ENCODE assay signal across 33 cellular contexts in genomic region chr12:74015118-74015517, GRCh38.
"Had no signal": no experiment of that assay in that cellular context is flagged by ENCODE, and none has a peak within 500 bp of the region (broad histone marks: within the 10 kb centered on the region; RNA-seq: fewer than 3 reads in every experiment).

No MANE protein-coding gene starts in this region.

- H3K27me3 ChIP-seq: adrenal gland, ascending aorta, brain microvascular endothelial cell, breast epithelium, cardiac muscle cell had no signal

- FAIRE-seq: astrocyte, bronchial epithelial cell had no signal

- ATAC-seq: activated naive CD4-positive, alpha-beta T cell treated with anti-CD3 and anti-CD28 coated beads, Interleukin-2, amount 50 U/mL, for 72 hours; activated naive CD8-positive, alpha-beta T cell treated with anti-CD3 and anti-CD28 coated beads, Interleukin-2, amount 50 U/mL, for 24 hours; activated T-cell treated with anti-CD3 and anti-CD28 coated beads, Interleukin-2, amount 50 U/mL, for 4 hours; activated T-cell treated with anti-CD3 and anti-CD28 coated beads, Interleukin-2, amount 50 U/mL, for 72 hours; activated T-helper 17 cell treated with anti-CD3 and anti-CD28 coated beads, Interleukin-2, amount 50 U/mL, for 72 hours had no signal

- H3K36me3 ChIP-seq: adrenal gland, ascending aorta, brain microvascular endothelial cell, breast epithelium, cardiac muscle cell had no signal

- DNase-seq: activated effector memory CD4-positive, alpha-beta T cell treated with anti-CD3 and anti-CD28 coated beads, Interleukin-2, amount 50 U/mL, for 16 hours; activated effector memory CD4-positive, alpha-beta T cell treated with Interleukin-2 at 50 U/mL for 16 hours; activated gamma-delta T cell; activated gamma-delta T cell treated with Interleukin-2 at 50 U/mL for 16 hours; activated naive CD4-positive, alpha-beta T cell; activated naive CD4-positive, alpha-beta T cell treated with anti-CD3 and anti-CD28 coated beads for 36 hours; activated naive CD4-positive, alpha-beta T cell treated with anti-CD3 and anti-CD28 coated beads, Interleukin-2, amount 10 ng/mL, durations not matched to agents 7 days and 5 days; activated naive CD4-positive, alpha-beta T cell treated with anti-CD3 and anti-CD28 coated beads, Interleukin-2, amount 50 U/mL, for 16 hours; activated naive CD4-positive, alpha-beta T cell treated with Interleukin-2 at 50 U/mL for 16 hours; activated naive CD8-positive, alpha-beta T cell treated with anti-CD3 and anti-CD28 coated beads for 36 hours; activated naive CD8-positive, alpha-beta T cell treated with anti-CD3 and anti-CD28 coated beads, Interleukin-2, amount 10 ng/mL, durations not matched to agents 7 days and 5 days; activated naive CD8-positive, alpha-beta T cell treated with anti-CD3 and anti-CD28 coated beads, Interleukin-2, amount 50 U/mL, for 24 hours; activated T-cell treated with anti-CD3 and anti-CD28 coated beads, Interleukin-2, amount 50 U/mL, for 1 hour; activated T-cell treated with anti-CD3 and anti-CD28 coated beads, Interleukin-2, amount 50 U/mL, for 24 hours; activated T-cell treated with anti-CD3 and anti-CD28 coated beads, Interleukin-2, amount 50 U/mL, for 4 hours; activated T-cell treated with anti-CD3 and anti-CD28 coated beads, Interleukin-2, amount 50 U/mL, for 48 hours; activated T-cell treated with anti-CD3 and anti-CD28 coated beads, Interleukin-2, amount 50 U/mL, for 72 hours; adrenal gland; amniotic stem cell; amygdala; anterior cingulate cortex; aorta; brain microvascular endothelial cell; caudate nucleus; central memory CD4-positive, alpha-beta T cell; cerebellar nuclear complex had no signal

- H3K4me1 ChIP-seq: adrenal gland, ascending aorta, breast epithelium had no signal

- H3K9me3 ChIP-seq: adrenal gland, ascending aorta, breast epithelium had no signal

- H3K4me3 ChIP-seq: adrenal gland, ascending aorta, breast epithelium, cardiac muscle cell had no signal

- H3K27ac ChIP-seq: adrenal gland, ascending aorta, brain microvascular endothelial cell, breast epithelium, cardiac muscle cell had no signal
